ENCODE assay signal across 22 cellular contexts in genomic region chr6:161487694-161488093, GRCh38.
DNase-seq lines count a peak whose midpoint lies in the region; ATAC-seq, FAIRE-seq and TF ChIP-seq lines count a peak whose summit lies in the region.
"Had no signal": no experiment of that assay in that cellular context is flagged by ENCODE, and none has a peak within 500 bp of the region (broad histone marks: within the 10 kb centered on the region; RNA-seq: fewer than 3 reads in every experiment).

No MANE protein-coding gene starts in this region.

- H3K27ac Mint-ChIP-seq in astrocyte (ENCODE audit: unreplicated experiment), result peak overlapping the region; percentile 82
- H3K27ac Mint-ChIP-seq: B cell; CD4-positive, alpha-beta memory T cell had no signal

- peaks cover 9% of the 10 kb centered on the region for H3K4me1 ChIP-seq in astrocyte (ENCODE audit: insufficient read depth, low read length)
- H3K4me1 ChIP-seq: SJSA1 had no signal

- H3K36me3 Mint-ChIP-seq in astrocyte (ENCODE audit: low read depth, unreplicated experiment), result no peaks in the 10 kb centered on the region
- H3K36me3 Mint-ChIP-seq: CD4-positive, alpha-beta memory T cell had no signal

- no peaks in the 10 kb centered on the region for H3K9me3 ChIP-seq in astrocyte (ENCODE audit: insufficient read depth, low read depth, low read length)
- H3K9me3 ChIP-seq: HAP-1, SJSA1 had no signal

- H3K27ac ChIP-seq in astrocyte (ENCODE audit: low read depth, low read length), result no peak overlapping the region
- H3K27ac ChIP-seq: SJSA1 had no signal

- no peaks in the 10 kb centered on the region for H3K27me3 Mint-ChIP-seq in astrocyte (ENCODE audit: low read depth, unreplicated experiment)
- H3K27me3 Mint-ChIP-seq: B cell had no signal

- no peaks in the 10 kb centered on the region for H3K27me3 ChIP-seq in astrocyte (ENCODE audit: insufficient read depth, low read length)
- H3K27me3 ChIP-seq: SJSA1 had no signal

- no peak overlapping the region for H2AFZ ChIP-seq in astrocyte (ENCODE audit: low read depth, low read length)

- peaks cover 15% of the 10 kb centered on the region for H3K4me1 Mint-ChIP-seq in astrocyte (ENCODE audit: low read depth, unreplicated experiment)
- H3K4me1 Mint-ChIP-seq: B cell; CD4-positive, alpha-beta memory T cell had no signal

- no peaks in the 10 kb centered on the region for H3K36me3 ChIP-seq in astrocyte (ENCODE audit: insufficient read depth, low read length)
- H3K36me3 ChIP-seq: HAP-1, SJSA1 had no signal

- in situ Hi-C loops in ACHN (cut with HindIII; ENCODE audit: low pct_ligation_motif_present, low pct_unique_long_range_greater_than_20kb, low sequenced_read_pairs), result no loop called here

- no peak for ATAC-seq in HG03520 (IDR thresholded peaks at IDR 0.05; ENCODE audit: unreplicated experiment)

- no peak overlapping the region for H3K9ac ChIP-seq in astrocyte (ENCODE audit: low read length)

- no peak overlapping the region for H3K4me2 ChIP-seq in astrocyte (ENCODE audit: low read length)

- no peaks in the 10 kb centered on the region for H3K9me3 Mint-ChIP-seq in astrocyte (ENCODE audit: unreplicated experiment)

- no peak overlapping the region for H3K4me3 Mint-ChIP-seq in astrocyte (ENCODE audit: unreplicated experiment)
- H3K4me3 Mint-ChIP-seq: B cell; CD4-positive, alpha-beta memory T cell had no signal

- FAIRE-seq in astrocyte (lab: Jason Lieb, UNC), result no peak
- FAIRE-seq: D721Med, GM12891, GM19239 had no signal

- H3K79me2 ChIP-seq in astrocyte (ENCODE audit: insufficient read depth, low read length), result no peaks in the 10 kb centered on the region

- TF ChIP-seq CTCF in astrocyte (IDR thresholded peaks at IDR 0.05; ENCODE audit: insufficient read depth, low read depth, low read length), result no peak

- DNase-seq in ACHN (peak; percentile 8), HT1080 (ENCODE audit: low read depth) (peak; percentile 2), astrocyte (ENCODE audit: low read depth) (peak; percentile 22), kidney glomerular epithelial cell (lab: John Stamatoyannopoulos, UW) (peak; percentile 84), CD1c-positive myeloid dendritic cell (ENCODE audit: extremely low spot score) (no peak), OCI-M1 (lab: John Stamatoyannopoulos, UW) (no peak), DMS53 (lab: John Stamatoyannopoulos, UW) (no peak)
- DNase-seq: CD4-positive, alpha-beta memory T cell; DMS79 treated with DMSO at 0.1 percent for 48 hours; GDM1; IMR-90; Kasumi-1; NCI-H187; NCI-H345; NCI-H526 treated with DMSO at 0.1 percent for 48 hours had no signal

- no peak overlapping the region for H3K4me3 ChIP-seq in astrocyte (ENCODE audit: insufficient read depth, low read depth, low read length)
- H3K4me3 ChIP-seq: HAP-1, SJSA1 had no signal

- H4K20me1 ChIP-seq in astrocyte (ENCODE audit: insufficient read depth, low read length), result no peaks in the 10 kb centered on the region

Comparison
In these comparisons a context has a peak if more than half of its experiments do, and no peak if none do; other contexts are left out.
1. DNase-seq: peak in ACHN (single experiment), HT1080 (single experiment), astrocyte (single experiment) and kidney glomerular epithelial cell (single experiment); none in CD1c-positive myeloid dendritic cell (single experiment), OCI-M1 (single experiment) and DMS53 (single experiment).